Comparison of ENCODE assay signal across 8 cellular contexts in genomic region chr22:50342651-50343540, GRCh38. TPM values are rescaled to one million over a fixed set of nuclear protein-coding genes. Genes with fewer than 3 reads are reported as not detected.
DNase-seq lines count a peak whose midpoint lies in the region; ATAC-seq and TF ChIP-seq lines count a peak whose summit lies in the region.

PPP6R2 (plus strand) TSS chr22:50343327; CDS start chr22:50393909, 50,582 bp downstream.

- no peaks in the 10 kb centered on the region for H3K27me3 ChIP-seq in OCI-LY3 (ENCODE audit: low read depth, low read length)

- peak within 1 kb of the TSS; percentile 81 for H3K4me3 ChIP-seq in OCI-LY3 (ENCODE audit: low read length)

- no peak for TF ChIP-seq CTCF in AG09319 (IDR thresholded peaks at IDR 0.05; ENCODE audit: low read depth, low read length)
- no peak for TF ChIP-seq CTCF in OCI-LY3 (IDR thresholded peaks at IDR 0.05; ENCODE audit: low read depth, low read length)

- no peaks in the 10 kb centered on the region for H3K27me3 Mint-ChIP-seq in activated T-cell treated with anti-CD3 and anti-CD28 coated beads, Interleukin-2, amount 50 U/mL, for 24 hours

- peak within 1 kb of the TSS; percentile 93 for H3K27ac Mint-ChIP-seq in activated T-cell treated with anti-CD3 and anti-CD28 coated beads, Interleukin-2, amount 50 U/mL, for 24 hours

- ATAC-seq in HG03196 (IDR thresholded peaks at IDR 0.05; ENCODE audit: unreplicated experiment): peak; percentile 60
- peak; percentile 86 for ATAC-seq in esophagus mucosa

- peak within 1 kb of the TSS; percentile 66 for H3K27ac ChIP-seq in OCI-LY3 (ENCODE audit: low read length)

- H2AFZ ChIP-seq in OCI-LY3 (ENCODE audit: low read depth, low read length): peak within 1 kb of the TSS; percentile 58

- peak within 1 kb of the TSS; percentile 77 for H3K4me3 Mint-ChIP-seq in activated T-cell treated with anti-CD3 and anti-CD28 coated beads, Interleukin-2, amount 50 U/mL, for 24 hours

- no peaks in the 10 kb centered on the region for H3K36me3 ChIP-seq in OCI-LY3 (replicated peaks; ENCODE audit: low read depth, low read length)

- in situ Hi-C loops in GM18951 (cut with MboI; ENCODE audit: low sequenced_read_pairs, unreplicated experiment): no loop called here

- peak within 1 kb of the TSS; percentile 90 for H3K4me2 ChIP-seq in OCI-LY3 (ENCODE audit: low read length)

- peaks cover 4% of the 10 kb centered on the region; the same call in 1 of the 2 replicates for H4K20me1 ChIP-seq in OCI-LY3 (ENCODE audit: insufficient read depth, low read length)

- TF ChIP-seq POLR2A in GM18951 (IDR thresholded peaks at IDR 0.05; ENCODE audit: extremely low read depth, insufficient read depth, insufficient read length): peak; percentile 84

- no peaks in the 10 kb centered on the region; the same call in 1 of the 2 replicates for H3K4me1 ChIP-seq in OCI-LY3 (ENCODE audit: low read length)

- peaks cover 15% of the 10 kb centered on the region for H3K4me1 Mint-ChIP-seq in activated T-cell treated with anti-CD3 and anti-CD28 coated beads, Interleukin-2, amount 50 U/mL, for 24 hours (ENCODE audit: low read depth)

- no peaks in the 10 kb centered on the region for H3K9me3 Mint-ChIP-seq in activated T-cell treated with anti-CD3 and anti-CD28 coated beads, Interleukin-2, amount 50 U/mL, for 24 hours

- peaks cover 19% of the 10 kb centered on the region for H3K79me2 ChIP-seq in OCI-LY3 (ENCODE audit: low read length)

- H3K9me3 ChIP-seq in OCI-LY3 (ENCODE audit: insufficient read depth, low read length): no peaks in the 10 kb centered on the region

- no peaks in the 10 kb centered on the region for H3K36me3 Mint-ChIP-seq in activated T-cell treated with anti-CD3 and anti-CD28 coated beads, Interleukin-2, amount 50 U/mL, for 24 hours (ENCODE audit: low read depth)

- DNase-seq in AG09319 (ENCODE audit: extremely low read depth, low read depth) (peak; percentile 7), myocyte (ENCODE audit: low read depth) (peak; percentile 74)
- peak; percentile 96 for DNase-seq in activated T-cell treated with anti-CD3 and anti-CD28 coated beads, Interleukin-2, amount 50 U/mL, for 24 hours
- DNase-seq in stimulated activated CD8-positive, alpha-beta memory T cell treated with anti-CD3 and anti-CD28 coated beads, Interleukin-7, amount 100 ng/mL, for 4 hours (ENCODE audit: low read depth in 2 of 2): peak; percentile 77 to 87

- H3K9ac ChIP-seq in OCI-LY3 (ENCODE audit: low read length): peak within 1 kb of the TSS; percentile 84

RNA-seq across cellular contexts. Expression of gene PPP6R2, which starts in this region (rescaled TPM):
- total RNA-seq in esophagus mucosa (29.3 TPM), myocyte (65.8 and 74.8 TPM in 2 replicates)
- polyA plus RNA-seq in myocyte (2012): 39.5 TPM

Comparison
In these comparisons a context has a peak if more than half of its experiments do, and no peak if none do; other contexts are left out.
1. Peak in every context shown above with its lines: DNase-seq, ATAC-seq, H3K4me3 ChIP-seq and H3K27ac ChIP-seq.
2. DNase-seq: peak in every context shown above with its lines; median percentile 96 in activated T-cell treated with anti-CD3 and anti-CD28 coated beads, Interleukin-2, amount 50 U/mL, for 24 hours; 82 in stimulated activated CD8-positive, alpha-beta memory T cell treated with anti-CD3 and anti-CD28 coated beads, Interleukin-7, amount 100 ng/mL, for 4 hours; 74 in myocyte; 7 in AG09319.